ENCODE assay signal across 8 cellular contexts in the genomic region with DNA sequence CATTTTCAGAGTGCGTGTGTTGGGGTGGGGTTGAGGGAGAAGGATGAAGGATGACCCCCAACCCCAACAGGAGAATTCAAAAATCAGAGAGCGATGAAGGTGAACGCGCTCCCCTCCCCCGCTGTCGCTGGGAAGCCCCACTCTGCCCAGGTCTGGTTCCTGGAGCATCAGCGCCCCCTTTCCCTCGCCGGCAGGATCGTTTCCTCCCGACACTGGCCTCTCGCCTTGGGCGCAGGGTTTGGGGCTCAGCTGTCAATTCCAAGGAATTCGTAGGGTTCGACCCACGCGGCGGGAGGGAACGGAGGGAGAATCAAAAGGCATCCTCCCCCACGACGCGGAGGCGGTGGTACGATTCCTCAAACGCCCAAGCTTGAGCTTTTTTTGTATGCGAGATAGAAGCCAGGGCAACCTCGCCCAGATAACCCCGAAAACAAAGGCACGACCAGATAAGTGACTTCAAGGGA. TPM values are rescaled to one million over a fixed set of nuclear protein-coding genes. Genes with fewer than 3 reads are reported as not detected.
A peak's percentile ranks its signal among the peaks of the same experiment; 100 is the strongest.
DNase-seq lines count a peak whose midpoint lies in the region; ATAC-seq and TF ChIP-seq lines count a peak whose summit lies in the region.

No MANE protein-coding gene starts in this region.

- H2AFZ ChIP-seq in ACC112 (ENCODE audit: low read length, unreplicated experiment) = peak overlapping the region; percentile 86
- peak overlapping the region; percentile 85 for H2AFZ ChIP-seq in osteoblast (ENCODE audit: low read length)

- H3K36me3 ChIP-seq in ACC112 (ENCODE audit: insufficient read depth, low read length) (no peaks in the 10 kb centered on the region), osteoblast (ENCODE audit: insufficient read depth, low read length) (no peaks in the 10 kb centered on the region)

- H3K79me2 ChIP-seq in ACC112 (ENCODE audit: control insufficient read depth, insufficient read depth, low read length, unreplicated experiment) (peaks cover 35% of the 10 kb centered on the region), osteoblast (ENCODE audit: insufficient read depth, low read length) (peaks cover 38% of the 10 kb centered on the region)

- H3K27ac ChIP-seq in ACC112 (ENCODE audit: low read depth, low read length) = peak overlapping the region; percentile 78
- H3K27ac ChIP-seq in osteoblast (ENCODE audit: low read depth, low read length) = peak overlapping the region; percentile 75

- H3K9me3 ChIP-seq in osteoblast (ENCODE audit: low read depth, low read length) = no peaks in the 10 kb centered on the region

- TF ChIP-seq CTCF in GM12874 (IDR thresholded peaks at IDR 0.05; ENCODE audit: insufficient read depth, low read depth, low read length) (peak; percentile 74), osteoblast (IDR thresholded peaks at IDR 0.05; ENCODE audit: extremely low read depth, low read depth, low read length) (peak; percentile 88)

- H3K4me2 ChIP-seq in osteoblast (ENCODE audit: insufficient read depth, low read length) = peak overlapping the region; percentile 94

- H3K4me3 ChIP-seq in ACC112 (ENCODE audit: low read depth, low read length) (peak overlapping the region; percentile 91), osteoblast (ENCODE audit: insufficient read depth, low read length) (peak overlapping the region; percentile 93)

- peaks cover 21% of the 10 kb centered on the region for H4K20me1 ChIP-seq in osteoblast (ENCODE audit: insufficient read depth, low read length)

- peaks cover 6% of the 10 kb centered on the region for H3K4me1 ChIP-seq in ACC112 (ENCODE audit: control insufficient read depth, insufficient read depth, low read length, unreplicated experiment)
- peaks cover 17% of the 10 kb centered on the region for H3K4me1 ChIP-seq in osteoblast (ENCODE audit: insufficient read depth, low read length)

- DNase-seq in NAMALWA (ENCODE audit: low spot score) (peak; percentile 29), glomerular visceral epithelial cell (ENCODE audit: extremely low spot score) (peak; percentile 62), osteoblast (ENCODE audit: insufficient read length, low spot score, missing footprints) (peak; percentile 95), NCI-H2107 treated with DMSO at 0.1 percent for 48 hours (lab: John Stamatoyannopoulos, UW; ENCODE audit: unreplicated experiment) (no peak)
- peak; percentile 18 for DNase-seq in activated naive CD4-positive, alpha-beta T cell treated with Interleukin-2 at 50 U/mL for 16 hours

- H3K27me3 ChIP-seq in ACC112 (ENCODE audit: insufficient read depth, low read length) = no peaks in the 10 kb centered on the region
- H3K27me3 ChIP-seq in osteoblast (ENCODE audit: insufficient read depth, low read length) = no peaks in the 10 kb centered on the region

- ATAC-seq in GM21825 (IDR thresholded peaks at IDR 0.05; ENCODE audit: unreplicated experiment) = no peak

RNA-seq across cellular contexts. Expression of a gene that starts 1.0 kb away (rescaled TPM):
- total RNA-seq in osteoblast = 316 and 373 TPM in 2 replicates
